In genomic region chr1:246544001-246544400, GRCh38 we compare ENCODE assay signal across 5 cellular contexts.
"Had no signal": no experiment of that assay in that cellular context is flagged by ENCODE, and none has a peak within 500 bp of the region (broad histone marks: within the 10 kb centered on the region; RNA-seq: fewer than 3 reads in every experiment).

No MANE protein-coding gene starts in this region.

- H3K4me3 ChIP-seq: GM23338 had no signal

- H3K4me1 Mint-ChIP-seq: GM23338, H9, IgD-negative memory B cell had no signal

- H3K27ac Mint-ChIP-seq: GM23338, H9, IgD-negative memory B cell had no signal

- H3K9me3 Mint-ChIP-seq: GM23338, H9, IgD-negative memory B cell had no signal

- H3K27me3 Mint-ChIP-seq: IgD-negative memory B cell had no signal

- H3K27ac ChIP-seq: HL-60 had no signal

- DNase-seq: H9, HCEC 1CT had no signal

- H3K4me3 Mint-ChIP-seq: GM23338, H9, IgD-negative memory B cell had no signal
